In the genomic region with DNA sequence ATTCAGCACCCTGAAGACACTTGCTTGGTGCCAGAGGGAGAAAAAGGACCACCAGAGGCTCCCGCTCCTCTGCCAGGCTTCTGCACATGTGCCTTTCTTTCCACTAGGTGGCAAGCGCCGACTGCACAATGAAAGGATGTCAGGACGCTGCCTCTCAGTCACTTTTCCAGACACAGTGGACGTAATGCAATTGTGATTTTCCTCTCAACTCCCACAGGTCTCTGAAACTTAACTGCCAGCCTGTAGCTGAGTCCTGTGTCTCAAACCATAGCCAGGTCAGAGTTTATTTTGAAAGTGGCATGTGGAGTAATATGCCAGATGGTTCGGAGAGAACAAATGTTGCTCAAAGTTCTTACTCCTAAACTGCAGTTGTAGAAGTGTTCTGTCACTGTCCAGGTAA, we compare ENCODE assay signal across 8 cellular contexts.
DNase-seq lines count a peak whose midpoint lies in the region; ATAC-seq and TF ChIP-seq lines count a peak whose summit lies in the region.

No MANE protein-coding gene starts in this region.

- H3K9ac ChIP-seq in OCI-LY3 (ENCODE audit: low read length): no peak overlapping the region

- H3K36me3 ChIP-seq in OCI-LY3 (replicated peaks; ENCODE audit: low read depth, low read length) (no peaks in the 10 kb centered on the region), lung (ENCODE audit: control insufficient read depth in 2 of 2, insufficient read depth in 2 of 2, low read length in 2 of 2) (peaks cover 3 to 9% of the 10 kb centered on the region in 2 donors)

- H3K27me3 ChIP-seq in OCI-LY3 (ENCODE audit: low read depth, low read length) (no peaks in the 10 kb centered on the region), lung (ENCODE audit: control insufficient read depth, insufficient read depth) (no peaks in the 10 kb centered on the region)

- TF ChIP-seq CTCF in OCI-LY3 (IDR thresholded peaks at IDR 0.05; ENCODE audit: low read depth, low read length): peak; percentile 72
- TF ChIP-seq CTCF in lung (IDR thresholded peaks at IDR 0.05; ENCODE audit: control extremely low read depth, extremely low read depth): peak; percentile 48

- H3K4me1 Mint-ChIP-seq in T-cell: no peaks in the 10 kb centered on the region

- no peak overlapping the region for H3K27ac Mint-ChIP-seq in T-cell

- H3K4me3 ChIP-seq in OCI-LY3 (ENCODE audit: low read length) (no peak overlapping the region), lung (no peak overlapping the region)

- H3K9me3 ChIP-seq in OCI-LY3 (ENCODE audit: insufficient read depth, low read length) (no peaks in the 10 kb centered on the region), lung (ENCODE audit: control insufficient read depth in 2 of 2, insufficient read depth in 1 of 2, low read length in 1 of 2) (no peaks in the 10 kb centered on the region)

- WGBS in lung, 2 donors: 32 to 64% methylated on average over 6 of the region's 6 CpGs

- POLR2A ChIA-PET in T-cell (lab: Charles Lee): interaction anchor here in 1 of 2 donors (0.6 kb wide), 1 partner anchor 1167 kb away, joined by 3 read pairs; no protein-coding TSS in a partner anchor

- H3K27ac ChIP-seq in OCI-LY3 (ENCODE audit: low read length): no peak overlapping the region
- no peak overlapping the region for H3K27ac ChIP-seq in lung (ENCODE audit: low read depth in 1 of 2, low read length in 1 of 2)

- H3K27me3 Mint-ChIP-seq in T-cell: no peaks in the 10 kb centered on the region

- no peak overlapping the region for H2AFZ ChIP-seq in OCI-LY3 (ENCODE audit: low read depth, low read length)

- no peak overlapping the region for H3K4me2 ChIP-seq in OCI-LY3 (ENCODE audit: low read length)

- DNase-seq in ACHN (peak; percentile 67), HCEC 1CT (peak; percentile 61), ecto neural progenitor cell (ENCODE audit: low spot score) (peak; percentile 83), lung (ENCODE audit: low spot score) (peak; percentile 49), T-cell (no peak)

- H3K79me2 ChIP-seq in OCI-LY3 (ENCODE audit: low read length): no peaks in the 10 kb centered on the region

- H3K9me3 Mint-ChIP-seq in T-cell: no peaks in the 10 kb centered on the region

- H3K4me3 Mint-ChIP-seq in T-cell: no peak overlapping the region

- ATAC-seq in lung (ENCODE audit: insufficient read depth, low FRiP score) (no peak), HG03565 (IDR thresholded peaks at IDR 0.05; ENCODE audit: unreplicated experiment) (no peak), T-cell (replicated peaks in 1 of 4) (no peak), HG03139 (IDR thresholded peaks at IDR 0.05; ENCODE audit: unreplicated experiment) (no peak)

- CTCF ChIA-PET in T-cell (lab: Charles Lee): interaction anchor here in 1 of 2 donors (1.4 kb wide), 1 partner anchor 305 kb away, joined by 4 read pairs; no protein-coding TSS in a partner anchor

- H4K20me1 ChIP-seq in OCI-LY3 (ENCODE audit: insufficient read depth, low read length): no peaks in the 10 kb centered on the region; the same call in 1 of the 2 replicates

- no peaks in the 10 kb centered on the region for H3K4me1 ChIP-seq in OCI-LY3 (ENCODE audit: low read length)
- no peaks in the 10 kb centered on the region for H3K4me1 ChIP-seq in lung (ENCODE audit: control insufficient read depth in 2 of 2, insufficient read depth in 2 of 2, low read length in 2 of 2)

- in situ Hi-C loops in ACHN (cut with HindIII; ENCODE audit: low pct_ligation_motif_present, low pct_unique_long_range_greater_than_20kb, low sequenced_read_pairs): no loop called here

- H3K36me3 Mint-ChIP-seq in T-cell: peaks cover 68% of the 10 kb centered on the region

Comparison
In these comparisons a context has a peak if more than half of its experiments do, and no peak if none do; other contexts are left out.
1. DNase-seq: peak in ACHN (single experiment), HCEC 1CT (single experiment), ecto neural progenitor cell (single experiment) and lung (single experiment); none in T-cell (0 of 34).